Comparison of ENCODE assay signal across 7 cellular contexts in genomic region chr1:16913616-16913865, GRCh38. TPM values are rescaled to one million over a fixed set of nuclear protein-coding genes. Genes with fewer than 3 reads are reported as not detected.
A peak's percentile ranks its signal among the peaks of the same experiment; 100 is the strongest.
DNase-seq lines count a peak whose midpoint lies in the region; ATAC-seq and TF ChIP-seq lines count a peak whose summit lies in the region.

No MANE protein-coding gene starts in this region.

- no peak overlapping the region for H2AFZ ChIP-seq in HCT116 (ENCODE audit: low read depth, low read length, poor library complexity, severe bottlenecking)

- H3K79me2 ChIP-seq in HCT116 (ENCODE audit: insufficient read depth, low read length): no peaks in the 10 kb centered on the region

- POLR2A ChIA-PET in HCT116 (lab: Charles Lee): no interaction called here
- POLR2A ChIA-PET in WTC11 (lab: Charles Lee): no interaction called here

- CTCF ChIA-PET in HCT116 (lab: Charles Lee): no interaction called here
- CTCF ChIA-PET in WTC11 (lab: Charles Lee): no interaction called here

- RAD21 ChIA-PET in HCT116 (lab: Charles Lee; ENCODE audit: low non-redundant PET in 1 of 2, low total read pairs in 2 of 2, uncharacterized antibody in 2 of 2, unreplicated experiment in 2 of 2): no interaction called here

- no peak for TF ChIP-seq POLR2A in HCT116 (IDR thresholded peaks at IDR 0.05; ENCODE audit: borderline replicate concordance, extremely low read depth, insufficient read depth, insufficient read length)

- no CpG with 5 or more reads among the region's 19 CpGs for WGBS in iPS DF 6.9 (ENCODE audit: insufficient coverage, insufficient read length)

- intact Hi-C loops in HCT116 (cut with micrococcal nuclease): no loop called here

- no peaks in the 10 kb centered on the region for H3K36me3 Mint-ChIP-seq in WTC11
- H3K36me3 Mint-ChIP-seq in stimulated activated effector memory CD8-positive, alpha-beta T cell treated with anti-CD3 and anti-CD28 coated beads, Interleukin-12 subunit alpha, Interleukin-12 subunit beta, amount 100 ng/mL, for 72 hours: peaks cover 13% of the 10 kb centered on the region

- DNase-seq in HCT116 (ENCODE audit: low read depth, low spot score): no peak
- no peak for DNase-seq in WTC11 (ENCODE audit: low spot score)
- DNase-seq in iPS DF 6.9 (ENCODE audit: low read depth, low spot score): no peak
- DNase-seq in stimulated activated effector memory CD8-positive, alpha-beta T cell treated with anti-CD3 and anti-CD28 coated beads, Interleukin-12 subunit alpha, Interleukin-12 subunit beta, amount 100 ng/mL, for 72 hours (ENCODE audit: low spot score in 2 of 2): no peak
- DNase-seq in stimulated activated CD8-positive, alpha-beta memory T cell treated with anti-CD3 and anti-CD28 coated beads, Interleukin-4, amount 100 ng/mL, for 48 hours: no peak
- no peak for DNase-seq in SKM-1 (lab: John Stamatoyannopoulos, UW; ENCODE audit: unreplicated experiment)

- ATAC-seq in HCT116: no peak
- ATAC-seq in WTC11: no peak
- no peak for ATAC-seq in stimulated activated effector memory CD8-positive, alpha-beta T cell treated with anti-CD3 and anti-CD28 coated beads, Interleukin-12 subunit alpha, Interleukin-12 subunit beta, amount 100 ng/mL, for 72 hours
- no peak for ATAC-seq in HG03097 (IDR thresholded peaks at IDR 0.05; ENCODE audit: low FRiP score, unreplicated experiment)

- H3K27me3 Mint-ChIP-seq in WTC11 (ENCODE audit: low read depth): peaks cover 7% of the 10 kb centered on the region; the same call in 1 of the 2 replicates

- no peak for TF ChIP-seq CTCF in HCT116 (IDR thresholded peaks at IDR 0.05 in 2 of 3, conservative IDR thresholded peaks at IDR 0.05 in 1 of 3; ENCODE audit: borderline replicate concordance in 1 of 3, insufficient read depth in 1 of 3, low read depth in 2 of 3, low read length in 2 of 3)
- TF ChIP-seq CTCF in WTC11 (IDR thresholded peaks at IDR 0.05): no peak

- no peaks in the 10 kb centered on the region for H4K20me1 ChIP-seq in HCT116 (ENCODE audit: insufficient read depth)

- H3K36me3 ChIP-seq in HCT116 (ENCODE audit: control insufficient read depth in 1 of 2, insufficient read depth in 2 of 2, low read length in 2 of 2) (no peaks in the 10 kb centered on the region), iPS DF 6.9 (ENCODE audit: control insufficient read depth, insufficient read depth, low read length) (no peaks in the 10 kb centered on the region)

- no peaks in the 10 kb centered on the region for H3K9me3 ChIP-seq in HCT116 (ENCODE audit: control insufficient read depth in 1 of 2, insufficient read depth in 1 of 2, low read depth in 1 of 2, low read length in 2 of 2)
- no peaks in the 10 kb centered on the region for H3K9me3 ChIP-seq in iPS DF 6.9 (ENCODE audit: control insufficient read depth, insufficient read depth, low read length)

- BruUV-seq in HCT116 (replicated peaks; lab: Mats Ljungman, UMichigan): no TSS peak

- H3K9ac ChIP-seq in HCT116 (ENCODE audit: low read length): peak overlapping the region; percentile 94

- peak overlapping the region; percentile 67 for H3K4me3 Mint-ChIP-seq in WTC11
- peak overlapping the region; percentile 88 for H3K4me3 Mint-ChIP-seq in stimulated activated effector memory CD8-positive, alpha-beta T cell treated with anti-CD3 and anti-CD28 coated beads, Interleukin-12 subunit alpha, Interleukin-12 subunit beta, amount 100 ng/mL, for 72 hours

- H3K9me2 ChIP-seq in HCT116 (ENCODE audit: insufficient read depth): no peaks in the 10 kb centered on the region

- no peak for TF ChIP-seq RAD21 in HCT116 (IDR thresholded peaks at IDR 0.05; ENCODE audit: low read depth)

- H3K4me1 Mint-ChIP-seq in WTC11: peaks cover 8% of the 10 kb centered on the region
- H3K4me1 Mint-ChIP-seq in stimulated activated effector memory CD8-positive, alpha-beta T cell treated with anti-CD3 and anti-CD28 coated beads, Interleukin-12 subunit alpha, Interleukin-12 subunit beta, amount 100 ng/mL, for 72 hours: peaks cover 55% of the 10 kb centered on the region

- H3K27ac Mint-ChIP-seq in WTC11: peak overlapping the region; percentile 53; the same call in 1 of the 2 replicates
- H3K27ac Mint-ChIP-seq in stimulated activated effector memory CD8-positive, alpha-beta T cell treated with anti-CD3 and anti-CD28 coated beads, Interleukin-12 subunit alpha, Interleukin-12 subunit beta, amount 100 ng/mL, for 72 hours: peak overlapping the region; percentile 68

- H3K4me3 ChIP-seq in HCT116 (replicated peaks in 1 of 2; ENCODE audit: low read depth in 1 of 2, low read length in 2 of 2) (peak overlapping the region; percentile 48 to 55), iPS DF 6.9 (ENCODE audit: low read length) (peak overlapping the region; percentile 24; the same call in 1 of the 2 replicates)

- H3K4me1 ChIP-seq in HCT116 (ENCODE audit: control insufficient read depth in 1 of 2, insufficient read depth in 2 of 2, low read length in 2 of 2): peaks cover 13 to 37% of the 10 kb centered on the region in 2 experiments
- H3K4me1 ChIP-seq in iPS DF 6.9 (ENCODE audit: control insufficient read depth, insufficient read depth, low read length): peaks cover 2% of the 10 kb centered on the region

- peak overlapping the region; percentile 87 for H3K4me2 ChIP-seq in HCT116 (ENCODE audit: low read length)

- H3K27me3 ChIP-seq in HCT116 (ENCODE audit: insufficient read depth, low read length): no peaks in the 10 kb centered on the region
- H3K27me3 ChIP-seq in iPS DF 6.9 (ENCODE audit: control insufficient read depth, insufficient read depth, low read length): no peaks in the 10 kb centered on the region

- no peaks in the 10 kb centered on the region for H3K9me3 Mint-ChIP-seq in WTC11
- H3K9me3 Mint-ChIP-seq in stimulated activated effector memory CD8-positive, alpha-beta T cell treated with anti-CD3 and anti-CD28 coated beads, Interleukin-12 subunit alpha, Interleukin-12 subunit beta, amount 100 ng/mL, for 72 hours: no peaks in the 10 kb centered on the region

- H3K27ac ChIP-seq in HCT116 (ENCODE audit: low read depth, low read length) (peak overlapping the region; percentile 49; the same call in 1 of the 2 replicates), iPS DF 6.9 (ENCODE audit: low read length) (no peak overlapping the region)

TF ChIP-seq in HCT116, 20 proteins besides CTCF, POLR2A, EP300 and RAD21 (continues in another document):
- no peak for TF ChIP-seq SIN3A (IDR thresholded peaks at IDR 0.05; ENCODE audit: low read depth)
- no peak for TF ChIP-seq TCF7L2 (IDR thresholded peaks at IDR 0.05; ENCODE audit: borderline replicate concordance, extremely low read depth, insufficient read depth, insufficient read length)
- TF ChIP-seq, protein P1, sequence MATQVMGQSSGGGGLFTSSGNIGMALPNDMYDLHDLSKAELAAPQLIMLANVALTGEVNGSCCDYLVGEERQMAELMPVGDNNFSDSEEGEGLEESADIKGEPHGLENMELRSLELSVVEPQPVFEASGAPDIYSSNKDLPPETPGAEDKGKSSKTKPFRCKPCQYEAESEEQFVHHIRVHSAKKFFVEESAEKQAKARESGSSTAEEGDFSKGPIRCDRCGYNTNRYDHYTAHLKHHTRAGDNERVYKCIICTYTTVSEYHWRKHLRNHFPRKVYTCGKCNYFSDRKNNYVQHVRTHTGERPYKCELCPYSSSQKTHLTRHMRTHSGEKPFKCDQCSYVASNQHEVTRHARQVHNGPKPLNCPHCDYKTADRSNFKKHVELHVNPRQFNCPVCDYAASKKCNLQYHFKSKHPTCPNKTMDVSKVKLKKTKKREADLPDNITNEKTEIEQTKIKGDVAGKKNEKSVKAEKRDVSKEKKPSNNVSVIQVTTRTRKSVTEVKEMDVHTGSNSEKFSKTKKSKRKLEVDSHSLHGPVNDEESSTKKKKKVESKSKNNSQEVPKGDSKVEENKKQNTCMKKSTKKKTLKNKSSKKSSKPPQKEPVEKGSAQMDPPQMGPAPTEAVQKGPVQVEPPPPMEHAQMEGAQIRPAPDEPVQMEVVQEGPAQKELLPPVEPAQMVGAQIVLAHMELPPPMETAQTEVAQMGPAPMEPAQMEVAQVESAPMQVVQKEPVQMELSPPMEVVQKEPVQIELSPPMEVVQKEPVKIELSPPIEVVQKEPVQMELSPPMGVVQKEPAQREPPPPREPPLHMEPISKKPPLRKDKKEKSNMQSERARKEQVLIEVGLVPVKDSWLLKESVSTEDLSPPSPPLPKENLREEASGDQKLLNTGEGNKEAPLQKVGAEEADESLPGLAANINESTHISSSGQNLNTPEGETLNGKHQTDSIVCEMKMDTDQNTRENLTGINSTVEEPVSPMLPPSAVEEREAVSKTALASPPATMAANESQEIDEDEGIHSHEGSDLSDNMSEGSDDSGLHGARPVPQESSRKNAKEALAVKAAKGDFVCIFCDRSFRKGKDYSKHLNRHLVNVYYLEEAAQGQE (IDR thresholded peaks at IDR 0.05; ENCODE audit: low read depth): no peak

TF ChIP-seq in WTC11, 78 proteins besides CTCF, POLR2A, EP300 and RAD21 (continues in another document):
- TF ChIP-seq, protein P2, sequence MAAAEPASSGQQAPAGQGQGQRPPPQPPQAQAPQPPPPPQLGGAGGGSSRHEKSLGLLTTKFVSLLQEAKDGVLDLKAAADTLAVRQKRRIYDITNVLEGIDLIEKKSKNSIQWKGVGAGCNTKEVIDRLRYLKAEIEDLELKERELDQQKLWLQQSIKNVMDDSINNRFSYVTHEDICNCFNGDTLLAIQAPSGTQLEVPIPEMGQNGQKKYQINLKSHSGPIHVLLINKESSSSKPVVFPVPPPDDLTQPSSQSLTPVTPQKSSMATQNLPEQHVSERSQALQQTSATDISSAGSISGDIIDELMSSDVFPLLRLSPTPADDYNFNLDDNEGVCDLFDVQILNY (CRISPR knock-in tag; IDR thresholded peaks at IDR 0.05): no peak
- TF ChIP-seq, protein P3, sequence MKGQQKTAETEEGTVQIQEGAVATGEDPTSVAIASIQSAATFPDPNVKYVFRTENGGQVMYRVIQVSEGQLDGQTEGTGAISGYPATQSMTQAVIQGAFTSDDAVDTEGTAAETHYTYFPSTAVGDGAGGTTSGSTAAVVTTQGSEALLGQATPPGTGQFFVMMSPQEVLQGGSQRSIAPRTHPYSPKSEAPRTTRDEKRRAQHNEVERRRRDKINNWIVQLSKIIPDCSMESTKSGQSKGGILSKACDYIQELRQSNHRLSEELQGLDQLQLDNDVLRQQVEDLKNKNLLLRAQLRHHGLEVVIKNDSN (CRISPR knock-in tag; IDR thresholded peaks at IDR 0.05): peak; percentile 23; the same call in 1 of the 2 replicates
- TF ChIP-seq IRF1 (CRISPR knock-in tag; IDR thresholded peaks at IDR 0.05) (peak; percentile 58; the same call in 1 of the 2 replicates), ELF4 (CRISPR knock-in tag; IDR thresholded peaks at IDR 0.05; ENCODE audit: low read depth) (no peak)

RNA-seq across cellular contexts. Expression of gene CROCC, which starts 8.2 kb away (rescaled TPM):
- total RNA-seq in HCT116 (2021; ENCODE audit: unreplicated experiment): 30.1 TPM
- 17.8 and 19.2 TPM in 2 replicates for polyA plus RNA-seq in HCT116 (2012)
- total RNA-seq in WTC11 (2021): 73.8 to 75.6 TPM (median 73.9 TPM) in 3 replicates

RNA-seq across cellular contexts. Expression of gene RNU1-2, which starts 17.8 kb away (rescaled TPM):
- total RNA-seq in HCT116 (2021; ENCODE audit: unreplicated experiment) (1,685 TPM), WTC11 (2021) (1,028 to 1,267 TPM (median 1,197 TPM) in 3 replicates)
- 8.8 and 29.6 TPM in 2 replicates for polyA plus RNA-seq in HCT116 (2012)
